Comparison of ENCODE assay signal across 7 cellular contexts in the genomic region with DNA sequence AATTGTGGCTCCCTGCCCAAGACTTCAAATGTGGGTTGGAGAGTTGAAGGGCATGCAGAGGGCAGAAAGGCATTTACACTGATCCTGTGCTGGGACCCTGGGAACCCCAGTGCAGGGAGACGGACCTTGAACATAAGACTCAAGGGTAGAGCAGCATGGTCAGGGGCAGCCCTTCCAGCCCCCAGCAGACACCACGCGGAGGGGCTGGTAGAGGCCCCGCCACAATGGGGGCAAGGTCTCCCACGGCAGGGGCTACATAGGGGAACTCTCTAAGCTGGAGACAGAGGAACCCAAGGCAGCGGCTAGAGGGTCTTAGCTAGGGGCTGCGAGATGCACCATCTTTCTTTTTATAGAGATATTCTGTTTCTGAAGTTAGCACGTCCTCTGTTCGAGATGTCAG. TPM values are rescaled to one million over a fixed set of nuclear protein-coding genes. Genes with fewer than 3 reads are reported as not detected.
"Had no signal": no experiment of that assay in that cellular context is flagged by ENCODE, and none has a peak within 500 bp of the region (broad histone marks: within the 10 kb centered on the region; RNA-seq: fewer than 3 reads in every experiment).

No MANE protein-coding gene starts in this region.

- H3K4me3 ChIP-seq: GM23248, K562 had no signal

- DNase-seq: GM23248, GOT3, H9, HCEC 1CT, IMR-90 had no signal

- ATAC-seq: K562 had no signal

- H3K4me1 Mint-ChIP-seq: H9 had no signal

- H3K27ac Mint-ChIP-seq: H9 had no signal

- H3K4me3 Mint-ChIP-seq: H9 had no signal

RNA-seq across cellular contexts. Expression of a gene that starts 45.2 kb away (rescaled TPM):
- total RNA-seq: HT-29, K562 had no signal
